In genomic region chr3:195107593-195107992, GRCh38 we compare ENCODE assay signal across 23 cellular contexts.
DNase-seq lines count a peak whose midpoint lies in the region; ATAC-seq, FAIRE-seq and TF ChIP-seq lines count a peak whose summit lies in the region.
"Had no signal": no experiment of that assay in that cellular context is flagged by ENCODE, and none has a peak within 500 bp of the region (broad histone marks: within the 10 kb centered on the region; RNA-seq: fewer than 3 reads in every experiment).

No MANE protein-coding gene starts in this region.

- H3K79me2 ChIP-seq in K562 (ENCODE audit: control insufficient read depth, insufficient read depth, low read length) = no peaks in the 10 kb centered on the region; the same call in 2 of the 3 replicates

- H3K4me3 ChIP-seq in Panc1 (ENCODE audit: low read depth in 2 of 2, low read length in 2 of 2) = no peak overlapping the region
- H3K4me3 ChIP-seq in K562 = no peak overlapping the region
- H3K4me3 ChIP-seq in spleen = no peak overlapping the region
- H3K4me3 ChIP-seq in small intestine (ENCODE audit: low read depth in 1 of 2, low read length in 2 of 2) = no peak overlapping the region
- H3K4me3 ChIP-seq: BLaER1, GM23248, HAP-1, SJSA1 had no signal

- in situ Hi-C loops in Panc1 (cut with HindIII; ENCODE audit: low pct_unique_long_range_greater_than_20kb, low sequenced_read_pairs) (no loop called here), K562 (cut with MboI) (loop anchor here (10.0 kb wide), 1 partner anchor 423 kb away; the partner anchor contains the start of gene FAM43A)

- no peak for TF ChIP-seq RAD21 in K562 (CRISPR knock-in tag; conservative IDR thresholded peaks at IDR 0.05 in 1 of 2, IDR thresholded peaks at IDR 0.05 in 1 of 2)

- no peaks in the 10 kb centered on the region for H3K27me3 Mint-ChIP-seq in mesothelial cell of epicardium (ENCODE audit: low read depth)
- H3K27me3 Mint-ChIP-seq: CD4-positive, alpha-beta memory T cell; IgD-negative memory B cell had no signal

- WGBS in K562 (ENCODE audit: insufficient coverage, low coverage, missing lambda C conversion rate) = 82% methylated on average over 6 of the region's 8 CpGs
- 73 to 97% (median 91%) methylated on average over 8 of the region's 8 CpGs for WGBS in spleen, 5 donors
- WGBS in small intestine, 3 donors = 81 to 91% (median 87%) methylated on average over 8 of the region's 8 CpGs

- peaks cover 16% of the 10 kb centered on the region for H3K4me1 Mint-ChIP-seq in mesothelial cell of epicardium

- no peaks in the 10 kb centered on the region for H3K9me3 ChIP-seq in Panc1 (ENCODE audit: control insufficient read depth, insufficient read depth, low read depth, low read length)
- H3K9me3 ChIP-seq in K562 (replicated peaks; ENCODE audit: control insufficient read depth, insufficient read depth, low read depth, low read length) = no peaks in the 10 kb centered on the region
- no peaks in the 10 kb centered on the region for H3K9me3 ChIP-seq in spleen
- H3K9me3 ChIP-seq in small intestine (ENCODE audit: control insufficient read depth, low read depth) = no peaks in the 10 kb centered on the region
- H3K9me3 ChIP-seq: BLaER1, HAP-1, SJSA1 had no signal

- intact Hi-C loops in Panc1 (cut with micrococcal nuclease; ENCODE audit: unreplicated experiment) (loop anchor here (5.0 kb wide), 2 partner anchors 105 to 425 kb away; no protein-coding TSS in a partner anchor), K562 (cut with micrococcal nuclease) (loop anchor here (10.0 kb wide), 1 partner anchor 773 kb away; no protein-coding TSS in a partner anchor), spleen (cut with DNase I; ENCODE audit: low total_unique reads) (loop anchor here (5.0 to 10.0 kb wide), 2 partner anchors 103 to 425 kb away; no protein-coding TSS in a partner anchor)

- no peak overlapping the region for H3K4me3 Mint-ChIP-seq in mesothelial cell of epicardium
- H3K4me3 Mint-ChIP-seq: CD4-positive, alpha-beta memory T cell; IgD-negative memory B cell had no signal

- no peak overlapping the region for H3K4me2 ChIP-seq in K562 (ENCODE audit: insufficient read depth, low read length)

- H3K36me3 Mint-ChIP-seq in mesothelial cell of epicardium = no peaks in the 10 kb centered on the region
- H3K36me3 Mint-ChIP-seq: CD4-positive, alpha-beta memory T cell; IgD-negative memory B cell had no signal

- no peak for FAIRE-seq in K562 (lab: Jason Lieb, UNC)
- no peak for FAIRE-seq in small intestine (lab: Jason Lieb, UNC)
- FAIRE-seq: GM12891, RCC 7860 had no signal

- H3K4me1 ChIP-seq in Panc1 (ENCODE audit: control insufficient read depth, insufficient read depth, low read length) (peaks cover 45% of the 10 kb centered on the region), K562 (replicated peaks in 1 of 2; ENCODE audit: control insufficient read depth in 2 of 2, insufficient read depth in 2 of 2, low read length in 2 of 2) (peaks cover 16 to 20% of the 10 kb centered on the region in 2 experiments), spleen (peaks cover 3 to 48% (median 18%) of the 10 kb centered on the region in 6 donors), small intestine (ENCODE audit: control insufficient read depth in 2 of 2, insufficient read depth in 1 of 2, low read depth in 1 of 2, low read length in 1 of 2) (peaks cover 4 to 7% of the 10 kb centered on the region in 2 donors)
- H3K4me1 ChIP-seq: HAP-1 had no signal

- H3K9me1 ChIP-seq in K562 (ENCODE audit: control insufficient read depth, insufficient read depth, low read length) = peaks cover 9% of the 10 kb centered on the region

- no peak for TF ChIP-seq EP300 in K562 (IDR thresholded peaks at IDR 0.05; ENCODE audit: low read length)

- BruUV-seq in Panc1 (replicated peaks; lab: Mats Ljungman, UMichigan) (no TSS peak), K562 (replicated peaks; lab: Mats Ljungman, UMichigan) (no TSS peak)

- H3K27ac ChIP-seq in Panc1 (ENCODE audit: low read length) (peak overlapping the region; percentile 5; the same call in 1 of the 2 replicates), K562 (ENCODE audit: extremely low read depth, low read depth, low read length) (no peak overlapping the region), spleen (no peak overlapping the region), small intestine (ENCODE audit: low read depth in 1 of 2, low read length in 1 of 2) (no peak overlapping the region)
- H3K27ac ChIP-seq: BLaER1, GM23248, SJSA1 had no signal

- DNase-seq in Panc1 (ENCODE audit: low read depth, low spot score) = no peak
- no peak for DNase-seq in K562 (ENCODE audit: extremely low read depth in 1 of 4, low spot score in 3 of 4)
- no peak for DNase-seq in mesothelial cell of epicardium (ENCODE audit: low spot score in 2 of 2, unreplicated experiment in 2 of 2)
- peak; percentile 73 for DNase-seq in spleen
- no peak for DNase-seq in stimulated activated CD4-positive, alpha-beta T cell treated with anti-CD3 and anti-CD28 coated beads, Interleukin-2, amount 100 ng/mL, for 24 hours
- DNase-seq in NCI-H146 treated with DMSO at 0.1 percent for 48 hours (lab: John Stamatoyannopoulos, UW; ENCODE audit: unreplicated experiment) = no peak
- DNase-seq in small intestine = no peak
- DNase-seq: ACHN; CD4-positive, alpha-beta memory T cell; DMS153; GM23248; Kasumi-1; NCI-H1694 treated with DMSO at 0.1 percent for 48 hours; NCI-H2081 treated with DMSO at 0.1 percent for 48 hours; NCI-H2171 treated with DMSO at 0.1 percent for 48 hours; NCI-H524 treated with DMSO at 0.1 percent for 48 hours; NCI-H82 had no signal

- ATAC-seq in Panc1 (no peak), K562 (no peak)

- peaks cover under 1% of the 10 kb centered on the region for H3K9me3 Mint-ChIP-seq in mesothelial cell of epicardium
- H3K9me3 Mint-ChIP-seq: CD4-positive, alpha-beta memory T cell; IgD-negative memory B cell had no signal

- POLR2A ChIA-PET in Panc1 (lab: Charles Lee) = no interaction called here
- POLR2A ChIA-PET in K562 (lab: Yijun Ruan, JAX) = interaction anchor here (1.6 kb wide), 1 partner anchor 8 kb away, joined by 5 read pairs; no protein-coding TSS in a partner anchor

- H4K20me1 ChIP-seq in K562 (replicated peaks; ENCODE audit: control insufficient read depth, insufficient read depth, low read length) = no peaks in the 10 kb centered on the region
- H4K20me1 ChIP-seq: BLaER1 had no signal

- TF ChIP-seq CTCF in Panc1 (IDR thresholded peaks at IDR 0.05) (no peak), K562 (IDR thresholded peaks at IDR 0.05 in 2 of 3, conservative IDR thresholded peaks at IDR 0.05 in 1 of 3; ENCODE audit: insufficient read depth in 2 of 3, low read depth in 1 of 3, low read length in 3 of 3) (no peak), mesothelial cell of epicardium (IDR thresholded peaks at IDR 0.05; ENCODE audit: unreplicated experiment) (no peak), spleen (IDR thresholded peaks at IDR 0.05 in 8 of 11, conservative IDR thresholded peaks at IDR 0.05 in 3 of 11) (no peak)

- H2AFZ ChIP-seq in K562 (ENCODE audit: low read depth, low read length) = no peak overlapping the region
- H2AFZ ChIP-seq: GM23248 had no signal

- H3K27me3 ChIP-seq in Panc1 (ENCODE audit: control insufficient read depth, insufficient read depth, low read length) (no peaks in the 10 kb centered on the region), K562 (ENCODE audit: control insufficient read depth in 2 of 2, insufficient read depth in 2 of 2, low read length in 2 of 2) (no peaks in the 10 kb centered on the region), spleen (replicated peaks in 1 of 7) (no peaks in the 10 kb centered on the region), small intestine (ENCODE audit: control insufficient read depth in 2 of 2, insufficient read depth in 2 of 2, low read length in 2 of 2) (no peaks in the 10 kb centered on the region)
- H3K27me3 ChIP-seq: BLaER1, SJSA1 had no signal

- TF ChIP-seq POLR2A in K562 (conservative IDR thresholded peaks at IDR 0.05) (no peak), spleen (IDR thresholded peaks at IDR 0.05) (no peak)

- H3K36me3 ChIP-seq in Panc1 (ENCODE audit: control insufficient read depth, insufficient read depth, low read length) = no peaks in the 10 kb centered on the region
- H3K36me3 ChIP-seq in K562 (ENCODE audit: control insufficient read depth, insufficient read depth, low read length) = peaks cover 10% of the 10 kb centered on the region
- no peaks in the 10 kb centered on the region for H3K36me3 ChIP-seq in spleen
- no peaks in the 10 kb centered on the region for H3K36me3 ChIP-seq in small intestine (ENCODE audit: control insufficient read depth in 2 of 2, insufficient read depth in 2 of 2, low read length in 2 of 2)
- H3K36me3 ChIP-seq: BLaER1, HAP-1, SJSA1 had no signal

- H3K27ac Mint-ChIP-seq in mesothelial cell of epicardium = peak overlapping the region; percentile 64
- H3K27ac Mint-ChIP-seq: CD4-positive, alpha-beta memory T cell had no signal

- CTCF ChIA-PET in Panc1 (lab: Charles Lee) = interaction anchor here (1.1 kb wide), 1 partner anchor 13 kb away, joined by 5 read pairs; no protein-coding TSS in a partner anchor
- CTCF ChIA-PET in K562 (lab: Yijun Ruan, JAX; ENCODE audit: low intra/inter-chr PET ratio) = interaction anchor here (1.3 kb wide), 1 partner anchor 424 kb away, joined by 5 read pairs; no protein-coding TSS in a partner anchor

- H3K9ac ChIP-seq in K562 (ENCODE audit: insufficient read depth in 1 of 2, low read depth in 2 of 2, low read length in 2 of 2) = 0 out of 4 replicates have a peak overlapping the region, but pooled peaks of 1 of the 2 experiments have one; percentile 23
- H3K9ac ChIP-seq: BLaER1, GM23248 had no signal

TF ChIP-seq in K562, 482 proteins besides CTCF, POLR2A, EP300 and RAD21:
- TF ChIP-seq ZNF586 (CRISPR knock-in tag; conservative IDR thresholded peaks at IDR 0.05) = no peak
- TF ChIP-seq ZNF263 (CRISPR knock-in tag; IDR thresholded peaks at IDR 0.05; ENCODE audit: borderline replicate concordance) = peak; percentile 92
